Comparison of ENCODE assay signal across 8 cellular contexts in the genomic region with DNA sequence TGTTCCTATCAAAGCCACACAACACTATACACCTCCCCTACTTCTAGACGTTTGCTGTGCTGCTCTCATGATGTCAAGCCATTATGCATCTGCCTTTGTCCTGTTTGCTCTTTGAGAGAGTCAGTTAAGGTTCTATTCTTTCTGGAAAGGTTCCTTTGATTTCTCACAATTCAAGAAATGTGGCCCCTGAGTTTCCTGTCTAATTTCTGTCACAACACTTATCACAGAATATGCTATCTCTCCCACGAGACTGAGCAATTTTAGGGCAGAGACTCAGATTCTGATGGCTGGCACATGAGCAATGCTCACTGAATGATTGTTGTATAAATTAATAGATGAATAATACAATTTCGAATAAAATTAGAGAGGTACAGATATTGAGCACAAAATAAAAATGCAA.
"Had no signal": no experiment of that assay in that cellular context is flagged by ENCODE, and none has a peak within 500 bp of the region (broad histone marks: within the 10 kb centered on the region; RNA-seq: fewer than 3 reads in every experiment).

No MANE protein-coding gene starts in this region.

- H3K4me2 ChIP-seq: GM23338 had no signal

- H2AFZ ChIP-seq: GM23248, GM23338 had no signal

- H3K27ac ChIP-seq: GM23248 had no signal

- H3K9me3 ChIP-seq: HAP-1 had no signal

- H3K9ac ChIP-seq: GM23248 had no signal

- DNase-seq: GM23248, GOT3, H7, H9, HCEC 1CT, HFFc6 had no signal

- H3K4me3 ChIP-seq: GM23248, GM23338, HAP-1 had no signal

- H3K36me3 ChIP-seq: HAP-1 had no signal

- H3K4me1 ChIP-seq: HAP-1 had no signal
